In genomic region chr2:18991177-18992168, GRCh38 we compare ENCODE assay signal across 10 cellular contexts.
DNase-seq lines count a peak whose midpoint lies in the region; ATAC-seq and TF ChIP-seq lines count a peak whose summit lies in the region.
"Had no signal": no experiment of that assay in that cellular context is flagged by ENCODE, and none has a peak within 500 bp of the region (broad histone marks: within the 10 kb centered on the region; RNA-seq: fewer than 3 reads in every experiment).

No MANE protein-coding gene starts in this region.

- peak overlapping the region; percentile 80 for H3K27ac ChIP-seq in PC-3 (ENCODE audit: low read length)
- H3K27ac ChIP-seq: SJCRH30 had no signal

- no peak for TF ChIP-seq CTCF in PC-3 (conservative IDR thresholded peaks at IDR 0.05; ENCODE audit: low read depth, low read length)
- no peak for TF ChIP-seq CTCF in fibroblast of villous mesenchyme (IDR thresholded peaks at IDR 0.05; ENCODE audit: insufficient read depth, low read depth, low read length)

- no peaks in the 10 kb centered on the region for H3K79me2 ChIP-seq in PC-3 (ENCODE audit: low read length)

- H3K4me2 ChIP-seq in PC-3 (ENCODE audit: low read length) = peak overlapping the region; percentile 69

- H3K36me3 ChIP-seq in PC-3 (ENCODE audit: low read depth, low read length) = no peaks in the 10 kb centered on the region
- H3K36me3 ChIP-seq: SJCRH30 had no signal

- no peak overlapping the region for H2AFZ ChIP-seq in PC-3 (ENCODE audit: low read length)

- H3K4me1 ChIP-seq in PC-3 (ENCODE audit: insufficient read depth, low read length) = peaks cover 33% of the 10 kb centered on the region
- H3K4me1 ChIP-seq: SJCRH30 had no signal

- ATAC-seq in PC-3 (peak; percentile 84), GM21737 (IDR thresholded peaks at IDR 0.05; ENCODE audit: unreplicated experiment) (no peak), HG03354 (IDR thresholded peaks at IDR 0.05; ENCODE audit: poor library complexity, severe bottlenecking, unreplicated experiment) (no peak)
- ATAC-seq: esophagus mucosa had no signal

- H3F3A ChIP-seq in PC-3 (ENCODE audit: low read length, unreplicated experiment) = peaks cover 8% of the 10 kb centered on the region

- H3K9me3 ChIP-seq in PC-3 (ENCODE audit: low read length) = no peaks in the 10 kb centered on the region
- H3K9me3 ChIP-seq: SJCRH30 had no signal

- POLR2A ChIA-PET in PC-3 (lab: Charles Lee; ENCODE audit: unreplicated experiment) = interaction anchor here (0.6 to 0.7 kb wide), 3 partner anchors 12 to 866 kb away, joined by 3 to 9 read pairs (median 5); no protein-coding TSS in a partner anchor

- DNase-seq in GM04503 (ENCODE audit: low read depth) (peak; percentile 97), PC-3 (peak; percentile 94), fibroblast of villous mesenchyme (ENCODE audit: low read depth) (peak; percentile 63), skeletal muscle cell (ENCODE audit: low read depth) (peak; percentile 43), GM19240 (ENCODE audit: insufficient read length, low spot score) (no peak)
- no peak for DNase-seq in effector CD4-positive, alpha-beta T cell

- H3K4me3 ChIP-seq in PC-3 (ENCODE audit: low read length) (peak overlapping the region; percentile 33; the same call in 1 of the 2 replicates), fibroblast of villous mesenchyme (ENCODE audit: low read depth, low read length) (no peak overlapping the region), skeletal muscle cell (ENCODE audit: low read depth, low read length) (no peak overlapping the region)
- H3K4me3 ChIP-seq: SJCRH30 had no signal

- BruUV-seq in PC-3 (replicated peaks; lab: Mats Ljungman, UMichigan) = TSS peak; percentile 24

- CTCF ChIA-PET in PC-3 (lab: Charles Lee) = interaction anchor here (0.7 kb wide), 2 partner anchors 36 to 127 kb away, joined by 3 read pairs; no protein-coding TSS in a partner anchor

- H4K20me1 ChIP-seq in PC-3 (ENCODE audit: low read length) = no peaks in the 10 kb centered on the region

- intact Hi-C loops in PC-3 (cut with micrococcal nuclease) = loop anchor here (1.0 to 10.0 kb wide), 10 partner anchors 15 to 573 kb away; partner anchors contain the start of gene OSR1

- no peaks in the 10 kb centered on the region for H3K27me3 ChIP-seq in PC-3 (ENCODE audit: low read length)
- H3K27me3 ChIP-seq: SJCRH30 had no signal

- no peak overlapping the region for H3K9ac ChIP-seq in PC-3 (ENCODE audit: low read length)

- H3K9me2 ChIP-seq in PC-3 (replicated peaks; ENCODE audit: low read length) = no peaks in the 10 kb centered on the region

Comparison
In these comparisons a context has a peak if more than half of its experiments do, and no peak if none do; other contexts are left out.
1. DNase-seq: peak in GM04503 (single experiment), PC-3 (single experiment), fibroblast of villous mesenchyme (single experiment) and skeletal muscle cell (single experiment); none in effector CD4-positive, alpha-beta T cell (single experiment) and GM19240 (single experiment).